14 cellular contexts compared by ENCODE assay signal in genomic region chr5:149405550-149406202, GRCh38. TPM values are rescaled to one million over a fixed set of nuclear protein-coding genes. Genes with fewer than 3 reads are reported as not detected.
DNase-seq lines count a peak whose midpoint lies in the region; ATAC-seq and TF ChIP-seq lines count a peak whose summit lies in the region.
"Had no signal": no experiment of that assay in that cellular context is flagged by ENCODE, and none has a peak within 500 bp of the region (broad histone marks: within the 10 kb centered on the region; RNA-seq: fewer than 3 reads in every experiment).

No MANE protein-coding gene starts in this region.

- peaks cover 11% of the 10 kb centered on the region for H3K27me3 Mint-ChIP-seq in brain

- TF ChIP-seq CTCF in brain (conservative IDR thresholded peaks at IDR 0.05) (no peak), right lobe of liver (IDR thresholded peaks at IDR 0.05) (no peak)

- no peaks in the 10 kb centered on the region for H3K9me3 ChIP-seq in right lobe of liver
- H3K9me3 ChIP-seq: HAP-1 had no signal

- ATAC-seq in right lobe of liver (no peak), GM18867 (IDR thresholded peaks at IDR 0.05; ENCODE audit: unreplicated experiment) (no peak)

- peak overlapping the region; percentile 10 to 29 (median 16) for H3K27ac ChIP-seq in right lobe of liver
- peak overlapping the region in 18 of 21 experiments; percentile 5 to 89 (median 55) for H3K27ac ChIP-seq in skin epidermis
- H3K27ac ChIP-seq: KMS-11 had no signal

- H3K36me3 Mint-ChIP-seq in brain: no peaks in the 10 kb centered on the region

- peak overlapping the region in 1 of 5 experiments; percentile 35 for H3K4me3 Mint-ChIP-seq in brain

- H3K36me3 ChIP-seq in right lobe of liver: no peaks in the 10 kb centered on the region
- H3K36me3 ChIP-seq: HAP-1 had no signal

- TF ChIP-seq POLR2A in right lobe of liver (IDR thresholded peaks at IDR 0.05): no peak

- intact Hi-C loops in right lobe of liver (cut with DNase I): no loop called here

- H3K9me3 Mint-ChIP-seq in brain: no peaks in the 10 kb centered on the region

- DNase-seq in Daoy (ENCODE audit: low read depth): peak; percentile 33
- DNase-seq in right lobe of liver: no peak
- DNase-seq in activated CD8-positive, alpha-beta memory T cell treated with anti-CD3 and anti-CD28 coated beads, Interleukin-2, amount 50 U/mL, for 48 hours: no peak
- DNase-seq in iPS-NIHi11 (ENCODE audit: low spot score): no peak
- no peak for DNase-seq in activated CD4-positive, alpha-beta T cell treated with anti-CD3 and anti-CD28 coated beads, Interleukin-2, amount 50 U/mL, for 1 hour
- DNase-seq: activated CD8-positive, alpha-beta memory T cell treated with anti-CD3 and anti-CD28 coated beads, Interleukin-2, amount 50 U/mL, for 4 hours; amygdala; NCI-H2081; stimulated activated CD4-positive, alpha-beta T cell treated with anti-CD3 and anti-CD28 coated beads, Interleukin-4, amount 100 ng/mL, for 24 hours had no signal

- H3K4me3 ChIP-seq in right lobe of liver (no peak overlapping the region), skin epidermis (no peak overlapping the region)
- H3K4me3 ChIP-seq: HAP-1 had no signal

- peaks cover 31% of the 10 kb centered on the region for H3K4me1 Mint-ChIP-seq in brain

- no peaks in the 10 kb centered on the region for H3K27me3 ChIP-seq in right lobe of liver

- peak overlapping the region in 3 of 5 experiments; percentile 70 to 89 (median 70) for H3K27ac Mint-ChIP-seq in brain

- no peaks in the 10 kb centered on the region for H3K4me1 ChIP-seq in right lobe of liver
- H3K4me1 ChIP-seq: HAP-1 had no signal

- 71% methylated on average over 14 of the region's 16 CpGs for WGBS in right lobe of liver (ENCODE audit: insufficient coverage, low coverage, low lambda C conversion rate, missing lambda C conversion rate)

RNA-seq across cellular contexts. Expression of gene IL17B, which starts 26.6 kb away (rescaled TPM):
- total RNA-seq in Daoy (2014; rRNA removed; shearing (Covaris generic)): not detected in 2 replicates
- polyA plus RNA-seq in brain (ENCODE audit: insufficient read depth, low read depth, low replicate concordance): not detected
- not detected for total RNA-seq in right lobe of liver

RNA-seq across cellular contexts. Expression of gene PCYOX1L, which starts 47.8 kb away (rescaled TPM):
- 13.1 and 17.1 TPM in 2 replicates for total RNA-seq in Daoy (2014; rRNA removed; shearing (Covaris generic))
- polyA plus RNA-seq in brain (ENCODE audit: insufficient read depth, low read depth, low replicate concordance): 11.6 TPM
- total RNA-seq in right lobe of liver: 1 to 10 TPM in 2 of 6 experiments, under 1 TPM in 4; 0.29 to 1.2 (median 0.62) TPM
